8 cellular contexts compared by ENCODE assay signal in genomic region chr14:73744175-73744867, GRCh38. TPM values are rescaled to one million over a fixed set of nuclear protein-coding genes. Genes with fewer than 3 reads are reported as not detected.
DNase-seq lines count a peak whose midpoint lies in the region; ATAC-seq, FAIRE-seq and TF ChIP-seq lines count a peak whose summit lies in the region.

No MANE protein-coding gene starts in this region.

- H3K36me3 ChIP-seq in RWPE2 (ENCODE audit: low read depth) (peaks cover 21% of the 10 kb centered on the region), rectal smooth muscle tissue (ENCODE audit: control insufficient read depth, insufficient read depth, low read length) (peaks cover 6% of the 10 kb centered on the region)

- in situ Hi-C loops in G401 (cut with HindIII; ENCODE audit: low sequenced_read_pairs), result no loop called here

- no peak for DNase-seq in GM12891 (ENCODE audit: insufficient read length, low spot score)
- DNase-seq in RWPE2 (ENCODE audit: low spot score), result no peak
- no peak for DNase-seq in foreskin keratinocyte
- DNase-seq in G401 (ENCODE audit: low spot score), result no peak
- no peak for DNase-seq in NCI-H1694 (lab: John Stamatoyannopoulos, UW)
- DNase-seq in HTR-8/SVneo (ENCODE audit: insufficient read length, low spot score), result no peak
- DNase-seq in left lobe of liver (ENCODE audit: low spot score), result no peak

- ATAC-seq in RWPE2 (ENCODE audit: low read depth) (no peak), foreskin keratinocyte (no peak), left lobe of liver (no peak)

- H3K27ac ChIP-seq in RWPE2 (ENCODE audit: poor library complexity, severe bottlenecking) (peak overlapping the region; percentile 99), foreskin keratinocyte (peak overlapping the region; percentile 5), rectal smooth muscle tissue (ENCODE audit: low read depth, low read length) (peak overlapping the region; percentile 79)

- FAIRE-seq in GM12891 (lab: Jason Lieb, UNC), result peak; percentile 20
- FAIRE-seq in HTR-8/SVneo (lab: Jason Lieb, UNC), result no peak

- no peaks in the 10 kb centered on the region for H3K27me3 ChIP-seq in RWPE2 (ENCODE audit: insufficient read depth, poor library complexity, severe bottlenecking)
- H3K27me3 ChIP-seq in foreskin keratinocyte, result no peaks in the 10 kb centered on the region
- H3K27me3 ChIP-seq in rectal smooth muscle tissue (ENCODE audit: control insufficient read depth, insufficient read depth, low read length), result no peaks in the 10 kb centered on the region

- no peak overlapping the region for H3K9ac ChIP-seq in rectal smooth muscle tissue (ENCODE audit: low read length)

- H3K4me1 ChIP-seq in RWPE2 (ENCODE audit: insufficient read depth, poor library complexity, severe bottlenecking) (peaks cover 87% of the 10 kb centered on the region), foreskin keratinocyte (peaks cover 74% of the 10 kb centered on the region), rectal smooth muscle tissue (ENCODE audit: control insufficient read depth, insufficient read depth, low read length) (peaks cover 80% of the 10 kb centered on the region)

- H3K9me3 ChIP-seq in RWPE2 (ENCODE audit: severe bottlenecking), result no peaks in the 10 kb centered on the region

- no peak for TF ChIP-seq POLR2A in GM12891 (IDR thresholded peaks at IDR 0.05; ENCODE audit: low read depth, low read length)

- no peak overlapping the region for H3K4me3 ChIP-seq in RWPE2 (ENCODE audit: severe bottlenecking)
- peak overlapping the region; percentile 25 for H3K4me3 ChIP-seq in rectal smooth muscle tissue (ENCODE audit: low read length)

- no peak for TF ChIP-seq CTCF in RWPE2 (IDR thresholded peaks at IDR 0.05; ENCODE audit: poor library complexity, severe bottlenecking)
- TF ChIP-seq CTCF in foreskin keratinocyte (conservative IDR thresholded peaks at IDR 0.05), result no peak

TF ChIP-seq in GM12891, 5 proteins besides CTCF, POLR2A, EP300 and RAD21:
- TF ChIP-seq POU2F2 (IDR thresholded peaks at IDR 0.05; ENCODE audit: low read depth, low read length), result no peak

RNA-seq across cellular contexts. Expression of gene PNMA1, which starts 30.1 kb away (rescaled TPM):
- 18.6 TPM for polyA plus RNA-seq in GM12891 (2012; ENCODE audit: low read depth, missing spikeins)
- total RNA-seq in foreskin keratinocyte (12.2 and 13.6 TPM in 2 replicates), left lobe of liver (2.3 TPM)
- polyA plus RNA-seq in foreskin keratinocyte, result 9.6 TPM in 2 replicates
- total RNA-seq in G401 (2014; rRNA removed; shearing (Covaris generic)), result 65.8 and 80.4 TPM in 2 replicates

Comparison
In these comparisons a context has a peak if more than half of its experiments do, and no peak if none do; other contexts are left out.
1. H3K27ac ChIP-seq: peak in every context shown above with its lines; median percentile 99 in RWPE2; 79 in rectal smooth muscle tissue; 5 in foreskin keratinocyte.